Comparison of ENCODE assay signal across 21 cellular contexts in genomic region chr2:6215053-6215452, GRCh38.
"Had no signal": no experiment of that assay in that cellular context is flagged by ENCODE, and none has a peak within 500 bp of the region (broad histone marks: within the 10 kb centered on the region; RNA-seq: fewer than 3 reads in every experiment).

No MANE protein-coding gene starts in this region.

- DNase-seq: IMR-90, KG1, MG63, NCI-H1092 treated with DMSO at 0.1 percent for 48 hours, NCI-H1436, NCI-H187, NCI-H2029, NCI-H2081 treated with DMSO at 0.1 percent for 48 hours, NCI-H2171, NCI-H345, NCI-H446 treated with DMSO at 0.1 percent for 48 hours, NCI-H510A treated with DMSO at 0.1 percent for 48 hours, NCI-H526 treated with DMSO at 0.1 percent for 48 hours, NCI-H774, PC-3, Peyer's patch, Right ventricle myocardium superior, SIG-M5 had no signal

- H3K27ac ChIP-seq: Peyer's patch, SJSA1, SK-N-MC had no signal

- H3K9me3 ChIP-seq: MG63, Peyer's patch, SJSA1 had no signal

- H3K27me3 ChIP-seq: MG63, Peyer's patch, SJSA1 had no signal

- H3K4me1 ChIP-seq: Peyer's patch, SJSA1 had no signal

- FAIRE-seq: HepG2 had no signal

- ATAC-seq: HepG2, PC-3 had no signal

- H3K36me3 ChIP-seq: MG63, Peyer's patch, SJSA1 had no signal

- H3K4me3 ChIP-seq: MG63, Peyer's patch, SJSA1, SK-N-MC had no signal
